In the genomic region with DNA sequence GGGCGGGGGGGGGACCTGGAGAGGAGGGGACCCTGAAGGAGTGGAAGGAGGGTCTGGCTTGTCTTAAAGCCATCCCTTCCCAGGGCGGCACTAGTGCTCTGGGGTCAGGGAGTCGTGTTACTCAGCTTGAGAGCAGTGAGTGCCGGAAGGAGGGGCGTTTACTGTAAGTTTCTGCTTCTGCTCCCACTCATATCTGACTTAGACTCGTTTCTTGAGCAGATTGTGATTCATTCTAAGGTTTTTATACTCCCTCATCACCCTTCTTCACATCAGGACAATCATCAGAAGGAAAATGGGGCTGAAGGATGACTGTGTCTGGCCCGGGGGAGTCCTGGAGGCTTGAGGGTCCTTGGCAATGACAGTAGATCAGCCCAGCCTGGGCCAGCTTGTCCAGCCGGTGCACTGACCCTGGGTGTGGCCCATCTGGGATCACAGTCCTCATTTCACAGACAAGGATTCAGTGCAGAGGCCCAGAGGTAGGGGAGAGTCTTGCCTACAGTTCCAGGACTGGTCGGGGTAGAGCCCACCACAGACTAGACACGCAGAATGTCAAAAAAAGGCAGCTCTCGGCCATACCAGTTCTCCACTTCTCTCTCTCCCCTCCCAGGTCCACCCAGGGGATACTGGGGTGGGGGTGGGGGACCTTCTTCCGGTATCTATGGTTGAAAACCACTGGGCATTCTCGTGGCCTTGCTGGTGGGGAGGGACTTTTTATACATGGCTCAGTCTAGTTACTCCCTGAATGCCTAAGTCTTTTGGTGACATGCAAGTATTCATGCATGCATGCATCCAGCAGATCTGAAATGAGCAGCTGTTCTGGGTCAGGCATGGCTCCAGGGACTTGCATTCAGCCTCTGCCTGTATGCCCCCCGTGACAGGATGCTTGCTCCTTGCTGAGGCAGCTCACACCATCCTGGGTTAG, we compare ENCODE assay signal across 8 cellular contexts. TPM values are rescaled to one million over a fixed set of nuclear protein-coding genes. Genes with fewer than 3 reads are reported as not detected.
DNase-seq lines count a peak whose midpoint lies in the region; ATAC-seq and TF ChIP-seq lines count a peak whose summit lies in the region.

No MANE protein-coding gene starts in this region.

- peaks cover 49% of the 10 kb centered on the region for H3K4me1 Mint-ChIP-seq in activated T-helper 2 cell treated with anti-CD3 and anti-CD28 coated beads, Interferon-gamma antibody, Interleukin-2, Interleukin-4, amounts not matched to agents 10 μg/mL and 5 μg/mL and 100 μg/mL, durations not matched to agents 14 hours and 24 hours and 36 hours (ENCODE audit: low read depth)

- ATAC-seq in HG02798 (IDR thresholded peaks at IDR 0.05; ENCODE audit: poor library complexity, unreplicated experiment) (peak; percentile 38), mucosa of descending colon (peak; percentile 25), HG03108 (IDR thresholded peaks at IDR 0.05; ENCODE audit: unreplicated experiment) (no peak)

- CTCF ChIA-PET in GM10248 (lab: Yijun Ruan, JAX), result interaction anchor here (0.6 to 7.3 kb wide), 6 partner anchors 9 to 36 kb away, joined by 3 to 81 read pairs (median 6); no protein-coding TSS in a partner anchor

- intact Hi-C loops in activated T-helper 2 cell treated with anti-CD3 and anti-CD28 coated beads, Interferon-gamma antibody, Interleukin-2, Interleukin-4, amounts not matched to agents 10 μg/mL and 5 μg/mL and 100 μg/mL, durations not matched to agents 14 hours and 24 hours and 36 hours (cut with micrococcal nuclease), result loop anchor here (1.0 to 10.0 kb wide), 9 partner anchors 11 to 447 kb away; a partner anchor contains a TSS
- intact Hi-C loops in mucosa of descending colon (cut with DNase I, micrococcal nuclease), result no loop called here

- POLR2A ChIA-PET in GM10248 (lab: Yijun Ruan, JAX), result interaction anchor here (0.6 to 1.9 kb wide), 6 partner anchors 9 to 159 kb away, joined by 3 to 10 read pairs (median 6); no protein-coding TSS in a partner anchor

- DNase-seq in GM10248 (ENCODE audit: extremely low spot score) (peak; percentile 68), mucosa of descending colon (no peak), NCI-H526 treated with DMSO at 0.1 percent for 48 hours (lab: John Stamatoyannopoulos, UW) (no peak), NCI-H446 treated with DMSO at 0.1 percent for 48 hours (lab: John Stamatoyannopoulos, UW) (no peak), hippocampal formation (lab: John Stamatoyannopoulos, UW) (no peak)
- DNase-seq in activated T-helper 2 cell treated with anti-CD3 and anti-CD28 coated beads, Interferon-gamma antibody, Interleukin-2, Interleukin-4, amounts not matched to agents 10 μg/mL and 5 μg/mL and 100 μg/mL, durations not matched to agents 14 hours and 24 hours and 36 hours (ENCODE audit: low spot score), result peak; percentile 44

- no peaks in the 10 kb centered on the region for H3K27me3 Mint-ChIP-seq in activated T-helper 2 cell treated with anti-CD3 and anti-CD28 coated beads, Interferon-gamma antibody, Interleukin-2, Interleukin-4, amounts not matched to agents 10 μg/mL and 5 μg/mL and 100 μg/mL, durations not matched to agents 14 hours and 24 hours and 36 hours (ENCODE audit: low read depth)

- peaks cover 2% of the 10 kb centered on the region for H3K4me1 ChIP-seq in mucosa of descending colon (ENCODE audit: low read depth)

- no peaks in the 10 kb centered on the region for H3K36me3 ChIP-seq in mucosa of descending colon (ENCODE audit: low read depth)

- peaks cover 61% of the 10 kb centered on the region for H3K36me3 Mint-ChIP-seq in activated T-helper 2 cell treated with anti-CD3 and anti-CD28 coated beads, Interferon-gamma antibody, Interleukin-2, Interleukin-4, amounts not matched to agents 10 μg/mL and 5 μg/mL and 100 μg/mL, durations not matched to agents 14 hours and 24 hours and 36 hours (ENCODE audit: low read depth)

- H3K4me3 ChIP-seq in mucosa of descending colon, result no peak overlapping the region

- peak overlapping the region; percentile 94 for H3K27ac Mint-ChIP-seq in activated T-helper 2 cell treated with anti-CD3 and anti-CD28 coated beads, Interferon-gamma antibody, Interleukin-2, Interleukin-4, amounts not matched to agents 10 μg/mL and 5 μg/mL and 100 μg/mL, durations not matched to agents 14 hours and 24 hours and 36 hours

- no peak for TF ChIP-seq CTCF in GM10248 (IDR thresholded peaks at IDR 0.05; ENCODE audit: control extremely low read depth, extremely low read depth, low read depth, missing control alignments)
- TF ChIP-seq CTCF in mucosa of descending colon (IDR thresholded peaks at IDR 0.05), result no peak

- H3K9me3 Mint-ChIP-seq in activated T-helper 2 cell treated with anti-CD3 and anti-CD28 coated beads, Interferon-gamma antibody, Interleukin-2, Interleukin-4, amounts not matched to agents 10 μg/mL and 5 μg/mL and 100 μg/mL, durations not matched to agents 14 hours and 24 hours and 36 hours, result no peaks in the 10 kb centered on the region

- H3K9me3 ChIP-seq in mucosa of descending colon, result no peaks in the 10 kb centered on the region

- H3K4me3 Mint-ChIP-seq in activated T-helper 2 cell treated with anti-CD3 and anti-CD28 coated beads, Interferon-gamma antibody, Interleukin-2, Interleukin-4, amounts not matched to agents 10 μg/mL and 5 μg/mL and 100 μg/mL, durations not matched to agents 14 hours and 24 hours and 36 hours (ENCODE audit: low read depth), result peak overlapping the region; percentile 73

RNA-seq across cellular contexts. Expression of a gene that starts 5.1 kb away (rescaled TPM):
- total RNA-seq in activated T-helper 2 cell treated with anti-CD3 and anti-CD28 coated beads, Interferon-gamma antibody, Interleukin-2, Interleukin-4, amounts not matched to agents 10 μg/mL and 5 μg/mL and 100 μg/mL, durations not matched to agents 14 hours and 24 hours and 36 hours, result 65.0 and 65.5 TPM in 2 replicates
- under 1 TPM in 2 of 3 donors, not detected in 1; 0.31 to 0.51 TPM for total RNA-seq in mucosa of descending colon

RNA-seq across cellular contexts. Expression of a gene that starts 48.9 kb away (rescaled TPM):
- total RNA-seq in activated T-helper 2 cell treated with anti-CD3 and anti-CD28 coated beads, Interferon-gamma antibody, Interleukin-2, Interleukin-4, amounts not matched to agents 10 μg/mL and 5 μg/mL and 100 μg/mL, durations not matched to agents 14 hours and 24 hours and 36 hours, result 85.8 and 91.2 TPM in 2 replicates
- 10 to 100 TPM; 17.6 to 23.9 (median 22.0) TPM for total RNA-seq in mucosa of descending colon

Comparison
In these comparisons a context has a peak if more than half of its experiments do, and no peak if none do; other contexts are left out.
1. DNase-seq: peak in GM10248 (single experiment) and activated T-helper 2 cell treated with anti-CD3 and anti-CD28 coated beads, Interferon-gamma antibody, Interleukin-2, Interleukin-4, amounts not matched to agents 10 μg/mL and 5 μg/mL and 100 μg/mL, durations not matched to agents 14 hours and 24 hours and 36 hours (single experiment); none in mucosa of descending colon (0 of 3), NCI-H526 treated with DMSO at 0.1 percent for 48 hours (single experiment), NCI-H446 treated with DMSO at 0.1 percent for 48 hours (single experiment) and hippocampal formation (0 of 2).
2. RNA of a gene that starts 5.1 kb away (total RNA-seq): 65.0 to 65.5 TPM in activated T-helper 2 cell treated with anti-CD3 and anti-CD28 coated beads, Interferon-gamma antibody, Interleukin-2, Interleukin-4, amounts not matched to agents 10 μg/mL and 5 μg/mL and 100 μg/mL, durations not matched to agents 14 hours and 24 hours and 36 hours; 0.31 to 0.51 TPM in mucosa of descending colon; every median in the first group is over 10 times any median in the second.